Comparison of ENCODE assay signal across 12 cellular contexts in genomic region chr1:17887646-17888395, GRCh38.
A peak's percentile ranks its signal among the peaks of the same experiment; 100 is the strongest.
DNase-seq lines count a peak whose midpoint lies in the region; ATAC-seq and TF ChIP-seq lines count a peak whose summit lies in the region.
"Had no signal": no experiment of that assay in that cellular context is flagged by ENCODE, and none has a peak within 500 bp of the region (broad histone marks: within the 10 kb centered on the region; RNA-seq: fewer than 3 reads in every experiment).

No MANE protein-coding gene starts in this region.

- H3K4me1 Mint-ChIP-seq in type B pancreatic cell (ENCODE audit: unreplicated experiment): no peaks in the 10 kb centered on the region
- H3K4me1 Mint-ChIP-seq in CD14-positive monocyte: no peaks in the 10 kb centered on the region

- H3K36me3 Mint-ChIP-seq in type B pancreatic cell (no peaks in the 10 kb centered on the region), CD14-positive monocyte (no peaks in the 10 kb centered on the region)

- intact Hi-C loops in CD14-positive monocyte (cut with micrococcal nuclease): no loop called here

- H3K9me3 Mint-ChIP-seq in type B pancreatic cell (no peaks in the 10 kb centered on the region), CD14-positive monocyte (peaks cover 0 to 2% (median 0%) of the 10 kb centered on the region in 7 donors)

- no peak for ATAC-seq in HG03095 (IDR thresholded peaks at IDR 0.05; ENCODE audit: unreplicated experiment)
- ATAC-seq: Panc1, Right ventricle myocardium inferior had no signal

- peak; percentile 7 for DNase-seq in NCI-H2171 treated with DMSO at 0.1 percent for 48 hours (lab: John Stamatoyannopoulos, UW)
- no peak for DNase-seq in NCI-H2171 (lab: John Stamatoyannopoulos, UW)
- DNase-seq in NCI-H2029 treated with DMSO at 0.1 percent for 48 hours (lab: John Stamatoyannopoulos, UW): peak; percentile 80
- DNase-seq in ecto neural progenitor cell (ENCODE audit: low spot score): peak; percentile 23
- DNase-seq in type B pancreatic cell (ENCODE audit: extremely low spot score, unreplicated experiment): peak; percentile 45
- no peak for DNase-seq in CD14-positive monocyte (ENCODE audit: low spot score)
- no peak for DNase-seq in mucosa of gallbladder (ENCODE audit: low spot score)
- DNase-seq: NCI-H1436, NCI-H226 had no signal

- H3K27ac Mint-ChIP-seq in type B pancreatic cell (no peak overlapping the region), CD14-positive monocyte (no peak overlapping the region)

- H3K4me3 Mint-ChIP-seq in type B pancreatic cell (no peak overlapping the region), CD14-positive monocyte (no peak overlapping the region)

- TF ChIP-seq CTCF in type B pancreatic cell (conservative IDR thresholded peaks at IDR 0.05) (no peak), CD14-positive monocyte (IDR thresholded peaks at IDR 0.05) (no peak)

- H3K27me3 Mint-ChIP-seq in type B pancreatic cell (peaks cover 48% of the 10 kb centered on the region), CD14-positive monocyte (ENCODE audit: low read depth in 3 of 3) (peaks cover 4 to 19% (median 5%) of the 10 kb centered on the region in 3 donors)

Comparison
In these comparisons a context has a peak if more than half of its experiments do, and no peak if none do; other contexts are left out.
1. DNase-seq: peak in NCI-H2171 treated with DMSO at 0.1 percent for 48 hours (single experiment), NCI-H2029 treated with DMSO at 0.1 percent for 48 hours (single experiment), ecto neural progenitor cell (single experiment) and type B pancreatic cell (single experiment); none in NCI-H2171 (single experiment), CD14-positive monocyte (single experiment) and mucosa of gallbladder (single experiment).